Comparison of ENCODE assay signal across 1 cellular context in the genomic region with DNA sequence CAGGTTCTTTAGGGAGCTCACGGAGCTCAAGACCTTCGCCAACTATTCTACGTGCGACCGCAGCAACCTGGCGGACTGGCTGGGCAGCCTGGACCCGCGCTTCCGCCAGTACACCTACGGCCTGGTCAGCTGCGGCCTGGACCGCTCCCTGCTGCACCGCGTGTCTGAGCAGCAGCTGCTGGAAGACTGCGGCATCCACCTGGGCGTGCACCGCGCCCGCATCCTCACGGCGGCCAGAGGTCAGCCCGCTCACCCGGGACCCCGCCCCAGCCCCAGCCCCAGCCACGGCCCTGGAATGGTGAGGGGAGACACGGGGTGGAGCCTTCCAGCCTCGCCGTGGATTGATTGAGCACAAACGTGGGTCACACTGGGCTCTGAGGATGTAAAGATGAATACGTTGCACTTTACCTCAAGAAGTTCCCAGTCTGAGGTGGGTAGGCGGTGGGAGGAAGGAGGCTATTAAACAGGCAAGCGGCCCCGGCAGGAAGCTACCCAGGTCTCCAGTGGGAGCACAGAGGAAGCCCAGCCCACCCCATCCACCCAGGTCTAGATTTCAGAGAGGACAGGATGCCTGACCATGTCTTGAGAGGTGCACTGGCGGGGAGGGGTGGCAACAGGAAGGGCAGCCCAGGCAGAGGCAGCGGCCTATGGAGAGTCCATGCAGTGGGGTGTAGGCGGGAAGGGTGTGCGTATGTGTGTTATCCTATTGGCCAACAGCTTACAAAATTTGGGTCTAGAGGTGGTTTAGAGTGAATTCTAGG.
TF ChIP-seq lines count a peak whose summit lies in the region.

No MANE protein-coding gene starts in this region.

TF ChIP-seq in K562, 482 proteins besides CTCF, POLR2A, EP300 and RAD21:
- no peak for TF ChIP-seq HCFC1 (IDR thresholded peaks at IDR 0.05; ENCODE audit: low read depth, low read length)
- TF ChIP-seq, protein P1, sequence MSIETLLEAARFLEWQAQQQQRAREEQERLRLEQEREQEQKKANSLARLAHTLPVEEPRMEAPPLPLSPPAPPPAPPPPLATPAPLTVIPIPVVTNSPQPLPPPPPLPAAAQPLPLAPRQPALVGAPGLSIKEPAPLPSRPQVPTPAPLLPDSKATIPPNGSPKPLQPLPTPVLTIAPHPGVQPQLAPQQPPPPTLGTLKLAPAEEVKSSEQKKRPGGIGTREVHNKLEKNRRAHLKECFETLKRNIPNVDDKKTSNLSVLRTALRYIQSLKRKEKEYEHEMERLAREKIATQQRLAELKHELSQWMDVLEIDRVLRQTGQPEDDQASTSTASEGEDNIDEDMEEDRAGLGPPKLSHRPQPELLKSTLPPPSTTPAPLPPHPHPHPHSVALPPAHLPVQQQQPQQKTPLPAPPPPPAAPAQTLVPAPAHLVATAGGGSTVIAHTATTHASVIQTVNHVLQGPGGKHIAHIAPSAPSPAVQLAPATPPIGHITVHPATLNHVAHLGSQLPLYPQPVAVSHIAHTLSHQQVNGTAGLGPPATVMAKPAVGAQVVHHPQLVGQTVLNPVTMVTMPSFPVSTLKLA (conservative IDR thresholded peaks at IDR 0.05), result no peak
- no peak for TF ChIP-seq CREB1 (IDR thresholded peaks at IDR 0.05)
- TF ChIP-seq CREB1 (CRISPR knock-in tag; IDR thresholded peaks at IDR 0.05), result no peak
- no peak for TF ChIP-seq NUFIP1 (IDR thresholded peaks at IDR 0.05; ENCODE audit: partially characterized antibody)
- TF ChIP-seq KHSRP (IDR thresholded peaks at IDR 0.05), result no peak
